Comparison of ENCODE assay signal across 19 cellular contexts in genomic region chr7:130632111-130632510, GRCh38. TPM values are rescaled to one million over a fixed set of nuclear protein-coding genes. Genes with fewer than 3 reads are reported as not detected.
A peak's percentile ranks its signal among the peaks of the same experiment; 100 is the strongest.
DNase-seq lines count a peak whose midpoint lies in the region; ATAC-seq and TF ChIP-seq lines count a peak whose summit lies in the region.
"Had no signal": no experiment of that assay in that cellular context is flagged by ENCODE, and none has a peak within 500 bp of the region (broad histone marks: within the 10 kb centered on the region; RNA-seq: fewer than 3 reads in every experiment).

No MANE protein-coding gene starts in this region.

- no peak overlapping the region for H3K9ac ChIP-seq in fibroblast of lung (ENCODE audit: insufficient read depth, low read length)

- H3K27ac ChIP-seq in RWPE1, result no peak overlapping the region
- H3K27ac ChIP-seq in fibroblast of lung (ENCODE audit: insufficient read depth, low read length), result no peak overlapping the region
- H3K27ac ChIP-seq: psoas muscle had no signal

- no peak overlapping the region for H3K27ac Mint-ChIP-seq in HFFc6
- H3K27ac Mint-ChIP-seq: activated naive CD4-positive, alpha-beta T cell treated with anti-CD3 and anti-CD28 coated beads, Interleukin-2, amount 50 U/mL, for 24 hours; naive thymus-derived CD4-positive, alpha-beta T cell; T-helper 17 cell had no signal

- H3K4me3 ChIP-seq in fibroblast of lung (replicated peaks in 1 of 4; ENCODE audit: control extremely low read depth in 1 of 4, insufficient read depth in 1 of 4, low read depth in 3 of 4, low read length in 4 of 4) (no peak overlapping the region), skeletal muscle cell (ENCODE audit: low read depth, low read length) (no peak overlapping the region)
- H3K4me3 ChIP-seq: MG63, psoas muscle had no signal

- no peak for TF ChIP-seq CTCF in HFFc6 (IDR thresholded peaks at IDR 0.05)
- no peak for TF ChIP-seq CTCF in RWPE1 (conservative IDR thresholded peaks at IDR 0.05; ENCODE audit: low read depth)
- no peak for TF ChIP-seq CTCF in fibroblast of lung (conservative IDR thresholded peaks at IDR 0.05 in 1 of 2, IDR thresholded peaks at IDR 0.05 in 1 of 2; ENCODE audit: low read depth in 1 of 2, low read length in 2 of 2)

- no peak overlapping the region for H3K4me3 Mint-ChIP-seq in HFFc6
- H3K4me3 Mint-ChIP-seq: activated naive CD4-positive, alpha-beta T cell treated with anti-CD3 and anti-CD28 coated beads, Interleukin-2, amount 50 U/mL, for 24 hours; naive thymus-derived CD4-positive, alpha-beta T cell; T-helper 17 cell had no signal

- H3K9me3 ChIP-seq in fibroblast of lung (ENCODE audit: control insufficient read depth, insufficient read depth, low read depth, low read length), result no peaks in the 10 kb centered on the region

- H4K20me1 ChIP-seq in fibroblast of lung (ENCODE audit: control insufficient read depth, extremely low read depth, insufficient read depth, low read length), result no peaks in the 10 kb centered on the region

- POLR2A ChIA-PET in RWPE1 (lab: Yijun Ruan, JAX; ENCODE audit: low non-redundant PET), result no interaction called here

- H3K36me3 ChIP-seq in fibroblast of lung (ENCODE audit: control insufficient read depth, insufficient read depth, low read length), result no peaks in the 10 kb centered on the region
- H3K36me3 ChIP-seq: MG63 had no signal

- no peaks in the 10 kb centered on the region for H3K27me3 ChIP-seq in fibroblast of lung (ENCODE audit: control insufficient read depth, insufficient read depth, low read length)
- H3K27me3 ChIP-seq: MG63 had no signal

- CTCF ChIA-PET in RWPE1 (lab: Yijun Ruan, JAX), result no interaction called here

- no peaks in the 10 kb centered on the region for H3K79me2 ChIP-seq in fibroblast of lung (ENCODE audit: control insufficient read depth, insufficient read depth, low read length)

- peak; percentile 46 for DNase-seq in HFFc6
- peak; percentile 24 for DNase-seq in RWPE1 (ENCODE audit: low spot score)
- peak; percentile 26 to 71 for DNase-seq in fibroblast of lung (ENCODE audit: low read depth in 2 of 2)
- peak; percentile 34 for DNase-seq in skeletal muscle cell (ENCODE audit: low read depth)
- DNase-seq in NCI-H524 treated with DMSO at 0.1 percent for 48 hours (lab: John Stamatoyannopoulos, UW), result no peak
- no peak for DNase-seq in T-helper 9 cell
- DNase-seq: activated CD4-positive, alpha-beta T cell treated with anti-CD3 and anti-CD28 coated beads for 4 hours; CD4-positive, CD25-positive, alpha-beta regulatory T cell; central memory CD4-positive, alpha-beta T cell; MG63; naive thymus-derived CD4-positive, alpha-beta T cell; NCI-H2081; NCI-H774; psoas muscle; T-helper 17 cell had no signal

- ATAC-seq in HG03097 (IDR thresholded peaks at IDR 0.05; ENCODE audit: low FRiP score, unreplicated experiment), result no peak
- ATAC-seq: naive thymus-derived CD4-positive, alpha-beta T cell; psoas muscle; T-helper 17 cell had no signal

- H3K4me1 ChIP-seq in fibroblast of lung (ENCODE audit: control insufficient read depth, extremely low read depth, insufficient read depth, low read length), result no peaks in the 10 kb centered on the region
- H3K4me1 ChIP-seq: psoas muscle had no signal

- H3K27me3 Mint-ChIP-seq in HFFc6 (ENCODE audit: insufficient read depth), result no peaks in the 10 kb centered on the region
- H3K27me3 Mint-ChIP-seq: activated naive CD4-positive, alpha-beta T cell treated with anti-CD3 and anti-CD28 coated beads, Interleukin-2, amount 50 U/mL, for 24 hours; CD4-positive, CD25-positive, alpha-beta regulatory T cell; naive thymus-derived CD4-positive, alpha-beta T cell; T-helper 17 cell had no signal

- peaks cover 32% of the 10 kb centered on the region for H3K9me3 Mint-ChIP-seq in HFFc6

- H3K36me3 Mint-ChIP-seq in HFFc6 (ENCODE audit: low read depth), result peaks cover 31% of the 10 kb centered on the region

- H3K4me1 Mint-ChIP-seq in HFFc6 (ENCODE audit: low read depth), result peaks cover 16% of the 10 kb centered on the region
- H3K4me1 Mint-ChIP-seq: activated naive CD4-positive, alpha-beta T cell treated with anti-CD3 and anti-CD28 coated beads, Interleukin-2, amount 50 U/mL, for 24 hours; CD4-positive, CD25-positive, alpha-beta regulatory T cell; naive thymus-derived CD4-positive, alpha-beta T cell; T-helper 17 cell had no signal

- H2AFZ ChIP-seq in fibroblast of lung (ENCODE audit: low read length), result no peak overlapping the region

- H3K4me2 ChIP-seq in fibroblast of lung (ENCODE audit: extremely low read depth, insufficient read depth, low read length), result no peak overlapping the region

RNA-seq across cellular contexts. Expression of gene COPG2, which starts 36.4 kb away (rescaled TPM):
- total RNA-seq in HFFc6 (2021; fragmentation: NEBNext Ultra II Directional; extraction: Animal tissue kit (Norgen Biotek cat#: 25700)), result 10 to 100 TPM; 20.2 to 25.4 (median 23.9) TPM
- total RNA-seq in fibroblast of lung, result 34.7 and 52.4 TPM in 2 replicates
- 34.3 and 47.8 TPM in 2 replicates for polyA plus RNA-seq in fibroblast of lung
- polyA plus RNA-seq in fibroblast of lung (2012), result 23.2 and 27.7 TPM in 2 replicates
- polyA minus RNA-seq in fibroblast of lung (ENCODE audit: low replicate concordance), result 17.6 and 22.4 TPM in 2 replicates

RNA-seq across cellular contexts. Expression of gene TSGA13, which starts 54.2 kb away (rescaled TPM):
- not detected for total RNA-seq in HFFc6 (2021; fragmentation: NEBNext Ultra II Directional; extraction: Animal tissue kit (Norgen Biotek cat#: 25700))
- total RNA-seq in fibroblast of lung, result not detected in 2 replicates
- polyA plus RNA-seq in fibroblast of lung, result not detected in 2 replicates
- not detected in 2 replicates for polyA plus RNA-seq in fibroblast of lung (2012)
- polyA minus RNA-seq in fibroblast of lung (ENCODE audit: low replicate concordance), result not detected in 2 replicates
- total RNA-seq: CD4-positive, CD25-positive, alpha-beta regulatory T cell; liver; naive thymus-derived CD4-positive, alpha-beta T cell; psoas muscle; subcutaneous adipose tissue; T-helper 17 cell had no signal
- polyA plus RNA-seq: CD4-positive, CD25-positive, alpha-beta regulatory T cell; liver; naive thymus-derived CD4-positive, alpha-beta T cell; psoas muscle had no signal

Comparison
In these comparisons a context has a peak if more than half of its experiments do, and no peak if none do; other contexts are left out.
1. DNase-seq: peak in HFFc6 (single experiment), RWPE1 (single experiment), fibroblast of lung (2 of 2) and skeletal muscle cell (single experiment); none in NCI-H524 treated with DMSO at 0.1 percent for 48 hours (single experiment) and T-helper 9 cell (single experiment).